Comparison of ENCODE assay signal across 24 cellular contexts in the genomic region with DNA sequence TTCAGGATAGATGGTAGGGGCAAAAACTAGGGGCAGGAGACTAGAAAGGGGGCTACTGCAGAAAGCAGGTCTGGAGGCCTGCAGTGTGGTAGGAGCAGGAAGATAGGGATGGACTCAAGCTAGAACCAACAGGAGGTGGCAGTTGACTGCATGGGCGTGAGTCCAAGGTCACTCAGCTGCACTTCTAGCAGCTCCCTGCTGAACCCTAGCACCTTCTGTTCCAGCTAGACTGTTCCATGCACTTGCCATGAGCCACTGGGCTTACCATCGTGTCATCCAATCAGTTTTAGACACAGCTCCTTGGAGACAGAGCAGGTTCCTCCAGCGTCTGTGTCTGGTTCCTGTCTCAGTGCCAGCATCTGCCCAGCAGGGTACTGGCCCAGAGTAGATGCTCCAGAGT. TPM values are rescaled to one million over a fixed set of nuclear protein-coding genes. Genes with fewer than 3 reads are reported as not detected.
A peak's percentile ranks its signal among the peaks of the same experiment; 100 is the strongest.
DNase-seq lines count a peak whose midpoint lies in the region; ATAC-seq and TF ChIP-seq lines count a peak whose summit lies in the region.
"Had no signal": no experiment of that assay in that cellular context is flagged by ENCODE, and none has a peak within 500 bp of the region (broad histone marks: within the 10 kb centered on the region; RNA-seq: fewer than 3 reads in every experiment).

No MANE protein-coding gene starts in this region.

- intact Hi-C loops in Panc1 (cut with micrococcal nuclease; ENCODE audit: unreplicated experiment) (no loop called here), cardiac septum (cut with DNase I) (no loop called here)

- BruUV-seq in Panc1 (replicated peaks; lab: Mats Ljungman, UMichigan) = no TSS peak

- DNase-seq in Panc1 (ENCODE audit: low read depth, low spot score) (no peak), left lobe of liver (ENCODE audit: low spot score) (no peak), osteoblast (ENCODE audit: insufficient read length, low spot score, missing footprints) (peak; percentile 25), cardiac septum (ENCODE audit: low spot score) (no peak), erythroblast (lab: John Stamatoyannopoulos, UW) (no peak)
- no peak for DNase-seq in stimulated activated CD4-positive, alpha-beta T cell treated with anti-CD3 and anti-CD28 coated beads, Interleukin-4, amount 100 ng/mL, for 24 hours
- DNase-seq: CD4-positive, CD25-positive, alpha-beta regulatory T cell; COR-L47; DMS53; EL; HFFc6; IMR-90; Karpas-422; MG63; NCI-H1092 treated with DMSO at 0.1 percent for 48 hours; NCI-H1694; NCI-H2081 treated with DMSO at 0.1 percent for 48 hours; NCI-H510A; NCI-H774; SIG-M5 had no signal

- no peaks in the 10 kb centered on the region for H3K36me3 ChIP-seq in Panc1 (ENCODE audit: control insufficient read depth, insufficient read depth, low read length)
- no peaks in the 10 kb centered on the region for H3K36me3 ChIP-seq in osteoblast (ENCODE audit: insufficient read depth, low read length)
- H3K36me3 ChIP-seq: MG63 had no signal

- peak overlapping the region; percentile 43 for H3K27ac ChIP-seq in C4-2B
- peak overlapping the region; percentile 26; the same call in 1 of the 2 replicates for H3K27ac ChIP-seq in Panc1 (ENCODE audit: low read length)
- no peak overlapping the region for H3K27ac ChIP-seq in osteoblast (ENCODE audit: low read depth, low read length)
- H3K27ac ChIP-seq: RWPE1 had no signal

- no peak overlapping the region for H3K4me2 ChIP-seq in osteoblast (ENCODE audit: insufficient read depth, low read length)

- no peak overlapping the region for H2AFZ ChIP-seq in osteoblast (ENCODE audit: low read length)

- H4K20me1 ChIP-seq in osteoblast (ENCODE audit: insufficient read depth, low read length) = no peaks in the 10 kb centered on the region

- no peaks in the 10 kb centered on the region for H3K79me2 ChIP-seq in osteoblast (ENCODE audit: insufficient read depth, low read length)

- no peak for TF ChIP-seq POLR2A in erythroblast (IDR thresholded peaks at IDR 0.05; ENCODE audit: low read length)

- in situ Hi-C loops in Panc1 (cut with HindIII; ENCODE audit: low pct_unique_long_range_greater_than_20kb, low sequenced_read_pairs) = no loop called here

- H3K27me3 ChIP-seq in Panc1 (ENCODE audit: control insufficient read depth, insufficient read depth, low read length) (no peaks in the 10 kb centered on the region), osteoblast (ENCODE audit: insufficient read depth, low read length) (peaks cover 3% of the 10 kb centered on the region)
- H3K27me3 ChIP-seq: MG63 had no signal

- H3K4me3 ChIP-seq in Panc1 (ENCODE audit: low read depth in 2 of 2, low read length in 2 of 2) (no peak overlapping the region), osteoblast (ENCODE audit: insufficient read depth, low read length) (no peak overlapping the region)
- H3K4me3 ChIP-seq: MG63 had no signal

- peaks cover 4% of the 10 kb centered on the region; the same call in 1 of the 2 replicates for H3K4me1 ChIP-seq in Panc1 (ENCODE audit: control insufficient read depth, insufficient read depth, low read length)
- no peaks in the 10 kb centered on the region for H3K4me1 ChIP-seq in osteoblast (ENCODE audit: insufficient read depth, low read length)

- no peak for TF ChIP-seq CTCF in C4-2B (conservative IDR thresholded peaks at IDR 0.05)
- no peak for TF ChIP-seq CTCF in Panc1 (IDR thresholded peaks at IDR 0.05)
- no peak for TF ChIP-seq CTCF in osteoblast (IDR thresholded peaks at IDR 0.05; ENCODE audit: extremely low read depth, low read depth, low read length)

- H3K9me3 ChIP-seq in Panc1 (ENCODE audit: control insufficient read depth, insufficient read depth, low read depth, low read length) (no peaks in the 10 kb centered on the region), osteoblast (ENCODE audit: low read depth, low read length) (no peaks in the 10 kb centered on the region)
- H3K9me3 ChIP-seq: MG63 had no signal

- ATAC-seq in Panc1 = peak; percentile 32
- peak; percentile 53 for ATAC-seq in left lobe of liver
- ATAC-seq in GM21619 (IDR thresholded peaks at IDR 0.05; ENCODE audit: unreplicated experiment) = no peak
- ATAC-seq: SK-N-SH treated with all-trans-retinoic acid at 6 μM for 48 hours had no signal

- POLR2A ChIA-PET in Panc1 (lab: Charles Lee) = interaction anchor here (1.0 to 1.1 kb wide), 2 partner anchors 9 to 10 kb away, joined by 3 to 5 read pairs; no protein-coding TSS in a partner anchor

- CTCF ChIA-PET in Panc1 (lab: Charles Lee) = interaction anchor here (0.8 kb wide), 1 partner anchor 11 kb away, joined by 3 read pairs; no protein-coding TSS in a partner anchor

RNA-seq across cellular contexts. Expression of a gene that starts 11.3 kb away (rescaled TPM):
- 6,125 TPM for total RNA-seq in Panc1 (2021; ENCODE audit: unreplicated experiment)
- polyA plus RNA-seq in Panc1 (2012; ENCODE audit: insufficient read length) = 7,157 TPM
- total RNA-seq in left lobe of liver = 235 TPM
- total RNA-seq in osteoblast = 2.9 and 5.1 TPM in 2 replicates
- total RNA-seq in cardiac septum = 82.2 TPM
- total RNA-seq: CD4-positive, CD25-positive, alpha-beta regulatory T cell had no signal

RNA-seq across cellular contexts. Expression of a gene that starts 32.7 kb away (rescaled TPM):
- total RNA-seq in Panc1 (2021; ENCODE audit: unreplicated experiment) (4,079 TPM), left lobe of liver (194 TPM), osteoblast (22.4 and 61.9 TPM in 2 replicates), cardiac septum (10.7 TPM)
- polyA plus RNA-seq in Panc1 (2012; ENCODE audit: insufficient read length) = 4,352 TPM

Comparison
In these comparisons a context has a peak if more than half of its experiments do, and no peak if none do; other contexts are left out.
1. RNA of a gene that starts 11.3 kb away (total RNA-seq): 6,125 TPM in Panc1 (single experiment); 235 TPM in left lobe of liver (single experiment), 82.2 TPM in cardiac septum (single experiment) and 2.9 to 5.1 TPM in osteoblast; every median in the first group is over 10 times any median in the second.
2. RNA of a gene that starts 32.7 kb away (total RNA-seq): 4,079 TPM in Panc1 (single experiment); 194 TPM in left lobe of liver (single experiment), 22.4 to 61.9 TPM in osteoblast and 10.7 TPM in cardiac septum (single experiment); every median in the first group is over 10 times any median in the second.